In the genomic region with DNA sequence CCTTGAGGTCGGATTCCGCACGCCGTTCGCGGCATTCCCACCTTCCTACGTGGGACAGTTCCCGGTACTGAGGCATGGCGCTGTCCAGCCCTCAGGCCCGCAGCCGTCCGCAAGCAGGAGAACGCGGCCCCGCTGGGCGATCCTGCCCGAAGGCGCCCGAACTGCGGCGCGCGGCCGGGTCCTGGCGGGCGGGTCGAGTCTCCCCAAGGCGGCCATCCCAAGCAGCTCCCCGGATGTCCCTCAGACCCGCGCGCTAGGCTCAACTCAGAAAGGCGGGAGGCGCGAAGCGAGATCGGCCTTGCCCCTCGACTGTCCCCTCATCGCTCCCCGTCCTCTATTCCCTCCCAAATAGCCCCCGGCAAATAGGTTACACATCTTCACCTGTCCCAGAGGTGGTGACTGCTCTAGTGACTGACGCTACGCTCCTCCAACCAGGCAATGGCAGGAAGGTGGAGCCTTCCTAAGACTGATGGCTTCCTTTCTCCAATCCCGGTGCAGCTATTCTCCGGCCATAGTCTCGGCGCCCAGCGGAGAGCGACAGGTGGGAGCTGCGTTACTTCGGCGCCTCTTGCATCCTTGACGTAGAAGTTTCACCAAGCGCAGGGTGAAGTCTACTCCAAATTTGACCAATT, we compare ENCODE assay signal across 8 cellular contexts. TPM values are rescaled to one million over a fixed set of nuclear protein-coding genes. Genes with fewer than 3 reads are reported as not detected.
DNase-seq lines count a peak whose midpoint lies in the region; TF ChIP-seq lines count a peak whose summit lies in the region.

No MANE protein-coding gene starts in this region.

- peak overlapping the region; percentile 99 for H3K27ac ChIP-seq in neutrophil
- H3K27ac ChIP-seq in substantia nigra (ENCODE audit: low read depth, low read length, poor library complexity, severe bottlenecking): peak overlapping the region; percentile 99

- H3K4me1 ChIP-seq in neutrophil (ENCODE audit: control insufficient read depth in 1 of 2, insufficient read depth in 1 of 2, low read depth in 1 of 2, low read length in 1 of 2): peaks cover 31 to 34% of the 10 kb centered on the region in 2 experiments

- no peaks in the 10 kb centered on the region; the same call in 1 of the 2 replicates for H3K27me3 Mint-ChIP-seq in HFFc6 (ENCODE audit: insufficient read depth)
- no peaks in the 10 kb centered on the region for H3K27me3 Mint-ChIP-seq in activated naive CD4-positive, alpha-beta T cell treated with anti-CD3 and anti-CD28 coated beads, Interleukin-2, amount 10 ng/mL, durations not matched to agents 7 days and 5 days

- H3K36me3 Mint-ChIP-seq in HFFc6 (ENCODE audit: low read depth): no peaks in the 10 kb centered on the region
- peaks cover 14% of the 10 kb centered on the region for H3K36me3 Mint-ChIP-seq in activated naive CD4-positive, alpha-beta T cell treated with anti-CD3 and anti-CD28 coated beads, Interleukin-2, amount 10 ng/mL, durations not matched to agents 7 days and 5 days

- H3K9me3 Mint-ChIP-seq in HFFc6: no peaks in the 10 kb centered on the region
- H3K9me3 Mint-ChIP-seq in activated naive CD4-positive, alpha-beta T cell treated with anti-CD3 and anti-CD28 coated beads, Interleukin-2, amount 10 ng/mL, durations not matched to agents 7 days and 5 days: no peaks in the 10 kb centered on the region

- H3K4me3 ChIP-seq in GM06990 (replicated peaks; ENCODE audit: low read depth, low read length): peak overlapping the region; percentile 73
- H3K4me3 ChIP-seq in neutrophil (ENCODE audit: low read depth in 1 of 2, low read length in 1 of 2): peak overlapping the region; percentile 85 to 98

- CTCF ChIA-PET in activated naive CD4-positive, alpha-beta T cell treated with anti-CD3 and anti-CD28 coated beads, Interleukin-2, amount 10 ng/mL, durations not matched to agents 7 days and 5 days (lab: Charles Lee): interaction anchor here (0.7 to 1.4 kb wide), 4 partner anchors 13 to 147 kb away, joined by 3 to 6 read pairs (median 3); no protein-coding TSS in a partner anchor

- H3K4me1 Mint-ChIP-seq in HFFc6 (ENCODE audit: low read depth): peaks cover 27% of the 10 kb centered on the region
- peaks cover 35% of the 10 kb centered on the region for H3K4me1 Mint-ChIP-seq in activated naive CD4-positive, alpha-beta T cell treated with anti-CD3 and anti-CD28 coated beads, Interleukin-2, amount 10 ng/mL, durations not matched to agents 7 days and 5 days

- in situ Hi-C loops in SK-MEL-5 (cut with HindIII; ENCODE audit: low pct_unique_long_range_greater_than_20kb, low sequenced_read_pairs): no loop called here

- TF ChIP-seq CTCF in GM06990 (IDR thresholded peaks at IDR 0.05; ENCODE audit: insufficient read depth, low read length, poor library complexity, severe bottlenecking): no peak
- TF ChIP-seq CTCF in HFFc6 (IDR thresholded peaks at IDR 0.05): no peak; the same call in 1 of the 2 replicates
- peak; percentile 9 for TF ChIP-seq CTCF in neutrophil (IDR thresholded peaks at IDR 0.05)

- H3K9me3 ChIP-seq in neutrophil: no peaks in the 10 kb centered on the region

- H3K4me3 Mint-ChIP-seq in HFFc6: no peak overlapping the region
- no peak overlapping the region for H3K4me3 Mint-ChIP-seq in activated naive CD4-positive, alpha-beta T cell treated with anti-CD3 and anti-CD28 coated beads, Interleukin-2, amount 10 ng/mL, durations not matched to agents 7 days and 5 days

- no peaks in the 10 kb centered on the region for H3K36me3 ChIP-seq in GM06990 (ENCODE audit: control insufficient read depth, insufficient read depth, low read length)
- H3K36me3 ChIP-seq in neutrophil: peaks cover 3% of the 10 kb centered on the region

- H3K27me3 ChIP-seq in GM06990 (replicated peaks; ENCODE audit: control insufficient read depth, insufficient read depth, low read length): no peaks in the 10 kb centered on the region
- no peaks in the 10 kb centered on the region for H3K27me3 ChIP-seq in neutrophil

- DNase-seq in GM06990 (ENCODE audit: extremely low read depth, insufficient read length) (peak; percentile 92), HFFc6 (peak; percentile 96), NAMALWA (ENCODE audit: low spot score) (peak; percentile 96), SK-MEL-5 (ENCODE audit: low read depth, low spot score) (peak; percentile 94), globus pallidus (ENCODE audit: low spot score) (peak; percentile 98), substantia nigra (lab: John Stamatoyannopoulos, UW) (peak; percentile 75 to 99 (median 93))
- DNase-seq in activated naive CD4-positive, alpha-beta T cell treated with anti-CD3 and anti-CD28 coated beads, Interleukin-2, amount 10 ng/mL, durations not matched to agents 7 days and 5 days: peak; percentile 92

- H3K27ac Mint-ChIP-seq in HFFc6: peak overlapping the region; percentile 72
- H3K27ac Mint-ChIP-seq in activated naive CD4-positive, alpha-beta T cell treated with anti-CD3 and anti-CD28 coated beads, Interleukin-2, amount 10 ng/mL, durations not matched to agents 7 days and 5 days: no peak overlapping the region

RNA-seq across cellular contexts. Expression of a gene that starts 0.8 kb away (rescaled TPM):
- total RNA-seq in HFFc6 (2021; fragmentation: NEBNext Ultra II Directional; extraction: Animal tissue kit (Norgen Biotek cat#: 25700)): 10 to 100 TPM; 35.4 to 49.7 (median 41.5) TPM
- 57.7 and 59.4 TPM in 2 replicates for total RNA-seq in SK-MEL-5 (2014; rRNA removed; shearing (Covaris generic))
- 60.0 and 79.2 TPM in 2 replicates for polyA plus RNA-seq in SK-MEL-5 (2015; cell fraction: cytosol; rRNA removed)
- polyA plus RNA-seq in SK-MEL-5 (2015; cell fraction: nucleus; rRNA removed): 251 and 275 TPM in 2 replicates

RNA-seq across cellular contexts. Expression of a gene that starts 40.9 kb away (rescaled TPM):
- not detected for total RNA-seq in HFFc6 (2021; fragmentation: NEBNext Ultra II Directional; extraction: Animal tissue kit (Norgen Biotek cat#: 25700))
- 0.16 and 0.18 TPM in 2 replicates for total RNA-seq in SK-MEL-5 (2014; rRNA removed; shearing (Covaris generic))
- 0.12 TPM in 1 of 2 replicates, not detected in the other for polyA plus RNA-seq in SK-MEL-5 (2015; cell fraction: cytosol; rRNA removed)
- 2.9 and 3.6 TPM in 2 replicates for polyA plus RNA-seq in SK-MEL-5 (2015; cell fraction: nucleus; rRNA removed)

RNA-seq across cellular contexts. Expression of a gene that starts 54.4 kb away (rescaled TPM):
- 10 to 100 TPM in 1 of 6 experiments, 1 to 10 TPM in 5; 5.6 to 10.2 (median 6.9) TPM for total RNA-seq in HFFc6 (2021; fragmentation: NEBNext Ultra II Directional; extraction: Animal tissue kit (Norgen Biotek cat#: 25700))
- 12.2 and 13.4 TPM in 2 replicates for total RNA-seq in SK-MEL-5 (2014; rRNA removed; shearing (Covaris generic))
- polyA plus RNA-seq in SK-MEL-5 (2015; cell fraction: cytosol; rRNA removed): 13.7 and 15.6 TPM in 2 replicates
- 4.9 and 8.7 TPM in 2 replicates for polyA plus RNA-seq in SK-MEL-5 (2015; cell fraction: nucleus; rRNA removed)

Comparison
In these comparisons a context has a peak if more than half of its experiments do, and no peak if none do; other contexts are left out.
1. Peak in every context shown above with its lines: DNase-seq, H3K4me3 ChIP-seq and H3K27ac ChIP-seq.